ENCODE assay signal across 1 cellular context in genomic region chr19:5977222-5977784, GRCh38.
TF ChIP-seq lines count a peak whose summit lies in the region.

No MANE protein-coding gene starts in this region.

TF ChIP-seq in K562, 482 proteins besides CTCF, POLR2A, EP300 and RAD21 (continued from another document):
- TF ChIP-seq HOMEZ (CRISPR knock-in tag; IDR thresholded peaks at IDR 0.05): no peak
- TF ChIP-seq ZNF354B (CRISPR knock-in tag; IDR thresholded peaks at IDR 0.05): no peak
- 0 out of 2 replicates have a peak, but pooled peaks have one; percentile 50 for TF ChIP-seq GTF2A2 (tag; IDR thresholded peaks at IDR 0.05)
- peak; percentile 72; the same call in 1 of the 2 replicates for TF ChIP-seq NR3C1 (CRISPR knock-in tag; IDR thresholded peaks at IDR 0.05)
- no peak for TF ChIP-seq SP2 (IDR thresholded peaks at IDR 0.05; ENCODE audit: extremely low read depth, low read depth, low read length, poor library complexity, severe bottlenecking)
- 0 out of 2 replicates have a peak, but pooled peaks have one; percentile 44 for TF ChIP-seq GTF2E2 (tag; IDR thresholded peaks at IDR 0.05)
- TF ChIP-seq TEAD1 (CRISPR knock-in tag; IDR thresholded peaks at IDR 0.05): 0 out of 4 replicates have a peak, but pooled peaks of 1 of the 2 experiments have one; percentile 46
- TF ChIP-seq OTX1 (CRISPR knock-in tag; IDR thresholded peaks at IDR 0.05): no peak
- TF ChIP-seq TAF9B (IDR thresholded peaks at IDR 0.05; ENCODE audit: partially characterized antibody): no peak
- no peak for TF ChIP-seq CBX2 (IDR thresholded peaks at IDR 0.05; ENCODE audit: insufficient read depth, low read length, poor library complexity, severe bottlenecking)
- no peak for TF ChIP-seq ZBTB33 (CRISPR knock-in tag; IDR thresholded peaks at IDR 0.05)
- peak in 1 of 2 experiments; percentile 52; a peak in 1 of 4 replicates for TF ChIP-seq SIN3A (IDR thresholded peaks at IDR 0.05; ENCODE audit: borderline replicate concordance in 2 of 2, control insufficient read depth in 1 of 2, low read depth in 2 of 2, low read length in 2 of 2)
- TF ChIP-seq NCOR1 (IDR thresholded peaks at IDR 0.05): 0 out of 2 replicates have a peak, but pooled peaks have one; percentile 5
- TF ChIP-seq ZNF239 (CRISPR knock-in tag; IDR thresholded peaks at IDR 0.05): no peak
